In genomic region chr20:3931664-3932063, GRCh38 we compare ENCODE assay signal across 19 cellular contexts. TPM values are rescaled to one million over a fixed set of nuclear protein-coding genes. Genes with fewer than 3 reads are reported as not detected.
A peak's percentile ranks its signal among the peaks of the same experiment; 100 is the strongest.
DNase-seq lines count a peak whose midpoint lies in the region; ATAC-seq and TF ChIP-seq lines count a peak whose summit lies in the region.
"Had no signal": no experiment of that assay in that cellular context is flagged by ENCODE, and none has a peak within 500 bp of the region (broad histone marks: within the 10 kb centered on the region; RNA-seq: fewer than 3 reads in every experiment).

No MANE protein-coding gene starts in this region.

- no peaks in the 10 kb centered on the region for H3K27me3 ChIP-seq in left ventricle myocardium inferior (ENCODE audit: low read depth)
- H3K27me3 ChIP-seq: brain microvascular endothelial cell had no signal

- H3K4me1 Mint-ChIP-seq in brain = peaks cover 49% of the 10 kb centered on the region
- H3K4me1 Mint-ChIP-seq in neural crest cell = peaks cover 23% of the 10 kb centered on the region
- H3K4me1 Mint-ChIP-seq in osteocyte (ENCODE audit: unreplicated experiment) = peaks cover 24% of the 10 kb centered on the region

- H3K4me3 ChIP-seq in left ventricle myocardium inferior = no peak overlapping the region
- H3K4me3 ChIP-seq: PC-9 had no signal

- H3K36me3 ChIP-seq in left ventricle myocardium inferior = no peaks in the 10 kb centered on the region

- H3K27ac Mint-ChIP-seq in brain (peak overlapping the region in 3 of 5 experiments; percentile 45 to 93 (median 62)), neural crest cell (ENCODE audit: unreplicated experiment) (peak overlapping the region; percentile 27), osteocyte (ENCODE audit: unreplicated experiment) (no peak overlapping the region)

- no peak for DNase-seq in left ventricle myocardium inferior
- no peak for DNase-seq in left cardiac atrium
- DNase-seq in neural crest cell (ENCODE audit: low read depth, low spot score) = no peak
- no peak for DNase-seq in osteocyte (ENCODE audit: extremely low spot score, unreplicated experiment)
- no peak for DNase-seq in NCI-H2171 (lab: John Stamatoyannopoulos, UW)
- DNase-seq: activated gamma-delta T cell treated with Interleukin-2 at 50 U/mL for 16 hours; brain microvascular endothelial cell; effector memory CD4-positive, alpha-beta T cell; GF-D8; MM.1S; NCI-H187 treated with DMSO at 0.1 percent for 48 hours; occipital lobe; PC-9; stimulated activated naive CD8-positive, alpha-beta T cell treated with anti-CD3 and anti-CD28 coated beads, Interleukin-15, amount 100 ng/mL, for 72 hours; SW 1271 had no signal

- H3K36me3 Mint-ChIP-seq in brain = peaks cover 35% of the 10 kb centered on the region
- peaks cover 11% of the 10 kb centered on the region for H3K36me3 Mint-ChIP-seq in neural crest cell (ENCODE audit: low read depth)
- H3K36me3 Mint-ChIP-seq in osteocyte (ENCODE audit: unreplicated experiment) = peaks cover 17% of the 10 kb centered on the region

- peak overlapping the region; percentile 81 for H3K27ac ChIP-seq in left ventricle myocardium inferior (replicated peaks)
- H3K27ac ChIP-seq: brain microvascular endothelial cell, PC-9, VCaP had no signal

- no peaks in the 10 kb centered on the region for H3K9me3 ChIP-seq in left ventricle myocardium inferior (replicated peaks)

- H3K9me3 Mint-ChIP-seq in brain (no peaks in the 10 kb centered on the region), neural crest cell (no peaks in the 10 kb centered on the region), osteocyte (ENCODE audit: unreplicated experiment) (no peaks in the 10 kb centered on the region)
- H3K9me3 Mint-ChIP-seq: stimulated activated naive CD8-positive, alpha-beta T cell treated with anti-CD3 and anti-CD28 coated beads, Interleukin-15, amount 100 ng/mL, for 72 hours had no signal

- ATAC-seq in left cardiac atrium (no peak), HG03025 (IDR thresholded peaks at IDR 0.05; ENCODE audit: low FRiP score, unreplicated experiment) (no peak), HG03135 (IDR thresholded peaks at IDR 0.05; ENCODE audit: unreplicated experiment) (no peak)
- ATAC-seq: stimulated activated naive CD8-positive, alpha-beta T cell treated with anti-CD3 and anti-CD28 coated beads, Interleukin-15, amount 100 ng/mL, for 72 hours had no signal

- H3K4me3 Mint-ChIP-seq in brain (no peak overlapping the region), neural crest cell (no peak overlapping the region), osteocyte (ENCODE audit: unreplicated experiment) (no peak overlapping the region)
- H3K4me3 Mint-ChIP-seq: stimulated activated naive CD8-positive, alpha-beta T cell treated with anti-CD3 and anti-CD28 coated beads, Interleukin-15, amount 100 ng/mL, for 72 hours had no signal

- peaks cover 90% of the 10 kb centered on the region for H3K4me1 ChIP-seq in left ventricle myocardium inferior

- intact Hi-C loops in left ventricle myocardium inferior (cut with micrococcal nuclease) (no loop called here), left cardiac atrium (cut with DNase I) (no loop called here)

- H3K27me3 Mint-ChIP-seq in brain (peaks cover 4% of the 10 kb centered on the region), neural crest cell (ENCODE audit: low read depth) (peaks cover 13% of the 10 kb centered on the region), osteocyte (ENCODE audit: unreplicated experiment) (no peaks in the 10 kb centered on the region)
- H3K27me3 Mint-ChIP-seq: stimulated activated naive CD8-positive, alpha-beta T cell treated with anti-CD3 and anti-CD28 coated beads, Interleukin-15, amount 100 ng/mL, for 72 hours had no signal

- TF ChIP-seq CTCF in left ventricle myocardium inferior (IDR thresholded peaks at IDR 0.05; ENCODE audit: borderline replicate concordance) = no peak
- no peak for TF ChIP-seq CTCF in brain (conservative IDR thresholded peaks at IDR 0.05)
- TF ChIP-seq CTCF in neural crest cell (conservative IDR thresholded peaks at IDR 0.05) = no peak
- no peak for TF ChIP-seq CTCF in osteocyte (IDR thresholded peaks at IDR 0.05)

RNA-seq across cellular contexts. Expression of gene PANK2, which starts 42.5 kb away (rescaled TPM):
- total RNA-seq in left ventricle myocardium inferior (16.4 TPM), left cardiac atrium (10 to 100 TPM; 18.7 to 23.8 TPM), neural crest cell (65.4 and 66.9 TPM in 2 replicates), osteocyte (41.9 and 54.2 TPM in 2 replicates)
- 27.7 TPM for polyA plus RNA-seq in brain (ENCODE audit: insufficient read depth, low read depth, low replicate concordance)
